ENCODE assay signal across 12 cellular contexts in the genomic region with DNA sequence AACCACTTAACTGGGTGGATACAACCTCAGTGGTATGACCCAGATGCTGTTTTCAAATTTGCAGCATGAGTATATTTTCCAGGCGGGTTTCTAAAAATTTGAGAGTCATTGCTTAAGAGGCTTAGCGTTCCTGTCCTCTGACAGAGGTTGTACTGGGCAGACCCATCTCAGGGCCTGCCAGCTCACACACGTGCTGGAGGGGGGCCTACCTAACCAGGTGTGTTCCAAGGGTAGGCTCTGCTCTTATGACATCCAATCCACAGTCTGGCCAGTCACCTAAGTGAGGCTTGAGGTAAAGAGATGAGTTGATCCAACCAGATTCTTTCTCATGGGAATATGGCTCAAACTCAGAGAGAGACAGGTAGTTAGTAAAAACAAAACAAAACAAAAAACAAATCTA. TPM values are rescaled to one million over a fixed set of nuclear protein-coding genes. Genes with fewer than 3 reads are reported as not detected.
DNase-seq lines count a peak whose midpoint lies in the region; FAIRE-seq and TF ChIP-seq lines count a peak whose summit lies in the region.
"Had no signal": no experiment of that assay in that cellular context is flagged by ENCODE, and none has a peak within 500 bp of the region (broad histone marks: within the 10 kb centered on the region; RNA-seq: fewer than 3 reads in every experiment).

No MANE protein-coding gene starts in this region.

- no peaks in the 10 kb centered on the region for H3K36me3 ChIP-seq in Peyer's patch
- H3K36me3 ChIP-seq: pancreas had no signal

- peaks cover 0 to 14% (median 6%) of the 10 kb centered on the region in 4 donors for H3K4me1 ChIP-seq in Peyer's patch

- H3K27ac ChIP-seq in Peyer's patch, result no peak overlapping the region

- TF ChIP-seq POLR2A in Peyer's patch (IDR thresholded peaks at IDR 0.05), result no peak

- H3K27ac Mint-ChIP-seq in CD14-positive monocyte, result peak overlapping the region in 6 of 7 donors; percentile 19 to 99 (median 84)
- H3K27ac Mint-ChIP-seq in chondrocyte (ENCODE audit: unreplicated experiment), result no peak overlapping the region
- peak overlapping the region; percentile 39 for H3K27ac Mint-ChIP-seq in nephron progenitor cell

- H3K27me3 Mint-ChIP-seq in CD14-positive monocyte (ENCODE audit: low read depth in 3 of 3) (peaks cover 0 to 3% (median 0%) of the 10 kb centered on the region in 3 donors), chondrocyte (ENCODE audit: low read depth) (no peaks in the 10 kb centered on the region), nephron progenitor cell (ENCODE audit: low read depth, poor library complexity) (no peaks in the 10 kb centered on the region)

- peaks cover 0 to 7% of the 10 kb centered on the region in 2 donors for H3K36me3 Mint-ChIP-seq in CD14-positive monocyte
- H3K36me3 Mint-ChIP-seq in chondrocyte (ENCODE audit: low read depth), result peaks cover 10% of the 10 kb centered on the region
- peaks cover 41% of the 10 kb centered on the region for H3K36me3 Mint-ChIP-seq in nephron progenitor cell (ENCODE audit: low read depth)

- FAIRE-seq in frontal cortex (lab: Jason Lieb, UNC), result no peak
- FAIRE-seq: pancreas, TTC549 had no signal

- intact Hi-C loops in CD14-positive monocyte (cut with micrococcal nuclease), result no loop called here

- DNase-seq in CD14-positive monocyte (ENCODE audit: low spot score), result no peak
- DNase-seq in Jurkat, Clone E6-1 (ENCODE audit: low read depth, low spot score), result no peak
- DNase-seq in chondrocyte (ENCODE audit: low spot score), result no peak
- DNase-seq in nephron progenitor cell, result no peak
- no peak for DNase-seq in frontal cortex (ENCODE audit: low spot score in 2 of 2)
- DNase-seq in NCI-H510A (lab: John Stamatoyannopoulos, UW), result no peak
- no peak for DNase-seq in Peyer's patch
- no peak for DNase-seq in NCI-H2171 treated with DMSO at 0.1 percent for 48 hours (lab: John Stamatoyannopoulos, UW)
- DNase-seq: NCI-H1105 treated with DMSO at 0.1 percent for 48 hours, pancreas had no signal

- H3K4me1 Mint-ChIP-seq in CD14-positive monocyte, result peaks cover 19% of the 10 kb centered on the region
- H3K4me1 Mint-ChIP-seq in chondrocyte (ENCODE audit: low read depth), result peaks cover 22% of the 10 kb centered on the region
- H3K4me1 Mint-ChIP-seq in nephron progenitor cell, result peaks cover 25% of the 10 kb centered on the region

- no peaks in the 10 kb centered on the region for H3K27me3 ChIP-seq in Peyer's patch
- H3K27me3 ChIP-seq: pancreas, tibial nerve had no signal

- peak overlapping the region; percentile 2 to 95 for H3K4me3 Mint-ChIP-seq in CD14-positive monocyte
- H3K4me3 Mint-ChIP-seq in chondrocyte (ENCODE audit: unreplicated experiment), result peak overlapping the region; percentile 96
- peak overlapping the region; percentile 98 for H3K4me3 Mint-ChIP-seq in nephron progenitor cell

- H3K4me3 ChIP-seq in Jurkat, Clone E6-1 (ENCODE audit: low read length), result peak overlapping the region; percentile 90
- H3K4me3 ChIP-seq in Peyer's patch, result peak overlapping the region in 1 of 4 donors; percentile 90

- no peaks in the 10 kb centered on the region for H3K9me3 Mint-ChIP-seq in CD14-positive monocyte
- H3K9me3 Mint-ChIP-seq in chondrocyte (ENCODE audit: low read depth), result no peaks in the 10 kb centered on the region
- peaks cover 4% of the 10 kb centered on the region for H3K9me3 Mint-ChIP-seq in nephron progenitor cell

- H3K9me3 ChIP-seq in Peyer's patch, result no peaks in the 10 kb centered on the region
- H3K9me3 ChIP-seq: pancreas, tibial nerve had no signal

- no peak for TF ChIP-seq CTCF in CD14-positive monocyte (IDR thresholded peaks at IDR 0.05)
- TF ChIP-seq CTCF in chondrocyte (IDR thresholded peaks at IDR 0.05), result no peak
- TF ChIP-seq CTCF in nephron progenitor cell (IDR thresholded peaks at IDR 0.05), result no peak
- TF ChIP-seq CTCF in Peyer's patch (IDR thresholded peaks at IDR 0.05), result no peak

RNA-seq across cellular contexts. Expression of a gene that starts 1.3 kb away (rescaled TPM):
- 10 to 100 TPM; 18.1 to 19.6 TPM for polyA plus RNA-seq in CD14-positive monocyte
- 44.5 TPM for polyA plus RNA-seq in Jurkat, Clone E6-1 (2012; ENCODE audit: insufficient read depth, insufficient read length)
- total RNA-seq in chondrocyte, result 18.0 to 23.9 TPM (median 23.3 TPM) in 3 replicates
- total RNA-seq in frontal cortex, result 14.7 TPM
- 10 to 100 TPM in 1 of 4 donors, 1 to 10 TPM in 3; 6.3 to 13.7 (median 7.8) TPM for total RNA-seq in Peyer's patch

RNA-seq across cellular contexts. Expression of a gene that starts 1.9 kb away (rescaled TPM):
- 10 to 100 TPM; 17.7 to 21.6 TPM for polyA plus RNA-seq in CD14-positive monocyte
- polyA plus RNA-seq in Jurkat, Clone E6-1 (2012; ENCODE audit: insufficient read depth, insufficient read length), result 18.2 TPM
- 10.7 to 18.1 TPM (median 11.8 TPM) in 3 replicates for total RNA-seq in chondrocyte
- total RNA-seq in frontal cortex, result 19.6 TPM
- 10 to 100 TPM in 3 of 4 donors, 1 to 10 TPM in 1; 9.5 to 42.1 (median 17.1) TPM for total RNA-seq in Peyer's patch
